ENCODE assay signal across 9 cellular contexts in genomic region chr1:121558514-121558913, GRCh38.
A peak's percentile ranks its signal among the peaks of the same experiment; 100 is the strongest.
DNase-seq lines count a peak whose midpoint lies in the region; ATAC-seq, FAIRE-seq and TF ChIP-seq lines count a peak whose summit lies in the region.
"Had no signal": no experiment of that assay in that cellular context is flagged by ENCODE, and none has a peak within 500 bp of the region (broad histone marks: within the 10 kb centered on the region; RNA-seq: fewer than 3 reads in every experiment).

No MANE protein-coding gene starts in this region.

- no peaks in the 10 kb centered on the region for H3K4me1 ChIP-seq in keratinocyte (ENCODE audit: control insufficient read depth, extremely low read depth, insufficient read depth, low read length)

- H3K27ac ChIP-seq in brain microvascular endothelial cell (peak overlapping the region; percentile 6), keratinocyte (ENCODE audit: control insufficient read depth, insufficient read depth, low read length) (no peak overlapping the region)

- no peak for ATAC-seq in HG03025 (IDR thresholded peaks at IDR 0.05; ENCODE audit: low FRiP score, unreplicated experiment)

- peak; percentile 45 for DNase-seq in AG08396 (ENCODE audit: low spot score)
- DNase-seq in KBM-7 = peak; percentile 31
- peak; percentile 73 for DNase-seq in brain microvascular endothelial cell
- DNase-seq in keratinocyte (ENCODE audit: low read depth, low spot score) = peak; percentile 15
- no peak for DNase-seq in NCI-H1417 (lab: John Stamatoyannopoulos, UW)
- DNase-seq in effector CD8-positive, alpha-beta T cell (lab: John Stamatoyannopoulos, UW) = no peak
- no peak for DNase-seq in NCI-H524 (lab: John Stamatoyannopoulos, UW)

- H3K36me3 ChIP-seq in brain microvascular endothelial cell (replicated peaks) = no peaks in the 10 kb centered on the region
- no peaks in the 10 kb centered on the region for H3K36me3 ChIP-seq in keratinocyte (ENCODE audit: control insufficient read depth in 2 of 2, extremely low read depth in 1 of 2, insufficient read depth in 2 of 2, low read length in 2 of 2)
- H3K36me3 ChIP-seq: heart right ventricle had no signal

- TF ChIP-seq CTCF in brain microvascular endothelial cell (IDR thresholded peaks at IDR 0.05; ENCODE audit: low read depth, low read length, missing control alignments) (no peak), keratinocyte (optimal IDR thresholded peaks at IDR 0.05 in 1 of 3, IDR thresholded peaks at IDR 0.05 in 1 of 3, conservative IDR thresholded peaks at IDR 0.05 in 1 of 3; ENCODE audit: extremely low read depth in 1 of 3, insufficient read depth in 2 of 3, low read length in 3 of 3) (no peak)

- H2AFZ ChIP-seq in keratinocyte (ENCODE audit: control insufficient read depth, low read length) = no peak overlapping the region

- H4K20me1 ChIP-seq in keratinocyte (ENCODE audit: control insufficient read depth, extremely low read depth, insufficient read depth, low read length) = no peaks in the 10 kb centered on the region

- in situ Hi-C loops in KBM-7 (cut with MboI; ENCODE audit: low pct_unique_long_range_greater_than_20kb, low sequenced_read_pairs) (no loop called here), brain microvascular endothelial cell (cut with HindIII; ENCODE audit: low pct_ligation_motif_present, low sequenced_read_pairs) (no loop called here)

- no peaks in the 10 kb centered on the region for H3K9me3 ChIP-seq in keratinocyte (ENCODE audit: control insufficient read depth, low read depth, low read length)
- H3K9me3 ChIP-seq: heart right ventricle had no signal

- H3K4me2 ChIP-seq in keratinocyte (ENCODE audit: control insufficient read depth, extremely low read depth, insufficient read depth, low read depth, low read length) = peak overlapping the region; percentile 30

- no peaks in the 10 kb centered on the region for H3K9me1 ChIP-seq in keratinocyte (ENCODE audit: control insufficient read depth, extremely low read depth, insufficient read depth, low read length)

- no peak overlapping the region for H3K4me3 ChIP-seq in brain microvascular endothelial cell (ENCODE audit: low read depth, low read length)
- no peak overlapping the region for H3K4me3 ChIP-seq in keratinocyte (ENCODE audit: control insufficient read depth in 2 of 3, extremely low read depth in 1 of 3, insufficient read depth in 2 of 3, low read depth in 1 of 3, low read length in 3 of 3)
- H3K4me3 ChIP-seq: heart right ventricle had no signal

- H3K27me3 ChIP-seq in brain microvascular endothelial cell (replicated peaks) (no peaks in the 10 kb centered on the region), keratinocyte (ENCODE audit: control insufficient read depth, extremely low read depth, insufficient read depth, low read length) (no peaks in the 10 kb centered on the region)

- H3K79me2 ChIP-seq in keratinocyte (ENCODE audit: control insufficient read depth, insufficient read depth, low read length) = no peaks in the 10 kb centered on the region

- FAIRE-seq in keratinocyte (lab: Jason Lieb, UNC) = peak; percentile 76

- dilution Hi-C loops in keratinocyte (cut with MboI; ENCODE audit: extremely low pct_ligation_motif_present, low sequenced_read_pairs) = no loop called here

- no peak overlapping the region for H3K9ac ChIP-seq in keratinocyte (ENCODE audit: control insufficient read depth, extremely low read depth, insufficient read depth, low read length)

Comparison
In these comparisons a context has a peak if more than half of its experiments do, and no peak if none do; other contexts are left out.
1. DNase-seq: peak in AG08396 (single experiment), KBM-7 (single experiment), brain microvascular endothelial cell (single experiment) and keratinocyte (single experiment); none in NCI-H1417 (0 of 3), effector CD8-positive, alpha-beta T cell (single experiment) and NCI-H524 (0 of 2).